ENCODE assay signal across 11 cellular contexts in the genomic region with DNA sequence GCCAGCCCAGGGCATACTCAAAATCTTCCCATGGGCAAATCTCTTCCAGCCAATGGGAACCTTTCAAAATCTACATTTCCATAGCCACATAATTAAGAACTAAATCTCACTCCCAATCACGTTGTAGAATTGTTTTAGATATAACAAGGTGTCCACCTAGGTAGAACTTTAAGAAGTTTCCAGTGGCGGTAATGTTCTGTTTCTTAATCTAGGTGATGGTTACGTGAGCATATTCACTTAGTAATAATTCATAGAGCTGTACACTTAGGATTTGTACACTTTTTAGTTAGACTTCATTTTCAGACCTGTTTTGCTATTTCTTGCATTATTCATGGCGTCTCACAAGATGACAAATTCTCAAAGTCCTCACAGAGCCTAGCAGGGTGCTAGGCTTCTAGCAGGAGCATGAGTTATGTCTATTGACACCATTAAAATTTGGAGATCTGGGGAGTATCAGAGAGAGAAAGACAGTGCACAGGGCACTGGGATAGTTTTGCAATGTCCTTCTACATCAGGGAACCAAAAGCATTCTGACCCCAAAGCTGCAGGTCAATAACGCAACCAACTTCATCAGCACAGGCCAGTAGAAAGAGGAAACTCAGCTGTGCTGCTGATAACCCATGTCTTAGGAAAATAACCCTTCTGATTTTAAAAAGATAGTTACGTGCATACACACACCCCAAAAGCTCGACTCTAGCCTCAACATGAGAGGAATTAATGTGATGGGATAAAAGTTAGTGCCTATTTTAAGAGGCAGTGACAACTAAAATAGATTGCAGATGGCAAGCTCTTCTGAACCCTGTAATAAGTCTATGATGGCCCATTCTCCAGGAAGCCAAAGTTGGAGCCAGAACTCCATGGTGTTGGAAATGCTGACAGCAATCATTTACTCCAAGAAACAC.
A peak's percentile ranks its signal among the peaks of the same experiment; 100 is the strongest.
DNase-seq lines count a peak whose midpoint lies in the region; ATAC-seq lines count a peak whose summit lies in the region.
"Had no signal": no experiment of that assay in that cellular context is flagged by ENCODE, and none has a peak within 500 bp of the region (broad histone marks: within the 10 kb centered on the region; RNA-seq: fewer than 3 reads in every experiment).

No MANE protein-coding gene starts in this region.

- no peak overlapping the region for H3K4me3 Mint-ChIP-seq in stimulated activated naive CD8-positive, alpha-beta T cell treated with anti-CD3 and anti-CD28 coated beads, Interleukin-15, amount 100 ng/mL, for 72 hours
- H3K4me3 Mint-ChIP-seq in activated naive CD8-positive, alpha-beta T cell treated with anti-CD3 and anti-CD28 coated beads, Interleukin-2, amount 50 U/mL, for 24 hours: no peak overlapping the region
- H3K4me3 Mint-ChIP-seq: T-cell had no signal

- no peak for ATAC-seq in stimulated activated naive CD8-positive, alpha-beta T cell treated with anti-CD3 and anti-CD28 coated beads, Interleukin-15, Interleukin-2, amounts not matched to agents 100 U/mL and 50 U/mL, for 24 hours
- no peak for ATAC-seq in stimulated activated naive CD8-positive, alpha-beta T cell treated with anti-CD3 and anti-CD28 coated beads, Interleukin-15, amount 100 ng/mL, for 72 hours
- ATAC-seq in activated naive CD8-positive, alpha-beta T cell treated with anti-CD3 and anti-CD28 coated beads, Interleukin-2, amount 50 U/mL, for 24 hours: no peak
- ATAC-seq in GM21723 (IDR thresholded peaks at IDR 0.05; ENCODE audit: unreplicated experiment): no peak

- H3K27me3 Mint-ChIP-seq in stimulated activated naive CD8-positive, alpha-beta T cell treated with anti-CD3 and anti-CD28 coated beads, Interleukin-15, amount 100 ng/mL, for 72 hours: no peaks in the 10 kb centered on the region
- H3K27me3 Mint-ChIP-seq in activated naive CD8-positive, alpha-beta T cell treated with anti-CD3 and anti-CD28 coated beads, Interleukin-2, amount 50 U/mL, for 24 hours: no peaks in the 10 kb centered on the region
- H3K27me3 Mint-ChIP-seq: T-cell had no signal

- no peak overlapping the region for H3K27ac Mint-ChIP-seq in stimulated activated naive CD8-positive, alpha-beta T cell treated with anti-CD3 and anti-CD28 coated beads, Interleukin-15, amount 100 ng/mL, for 72 hours
- H3K27ac Mint-ChIP-seq in activated naive CD8-positive, alpha-beta T cell treated with anti-CD3 and anti-CD28 coated beads, Interleukin-2, amount 50 U/mL, for 24 hours: peak overlapping the region; percentile 97
- H3K27ac Mint-ChIP-seq: T-cell had no signal

- peaks cover 68% of the 10 kb centered on the region for H3K4me1 Mint-ChIP-seq in stimulated activated naive CD8-positive, alpha-beta T cell treated with anti-CD3 and anti-CD28 coated beads, Interleukin-15, amount 100 ng/mL, for 72 hours
- H3K4me1 Mint-ChIP-seq in activated naive CD8-positive, alpha-beta T cell treated with anti-CD3 and anti-CD28 coated beads, Interleukin-2, amount 50 U/mL, for 24 hours: peaks cover 72% of the 10 kb centered on the region

- DNase-seq in stimulated activated naive CD8-positive, alpha-beta T cell treated with anti-CD3 and anti-CD28 coated beads, Interleukin-15, Interleukin-2, amounts not matched to agents 100 U/mL and 50 U/mL, for 24 hours: peak; percentile 2
- no peak for DNase-seq in stimulated activated naive CD8-positive, alpha-beta T cell treated with anti-CD3 and anti-CD28 coated beads, Interleukin-15, amount 100 ng/mL, for 72 hours
- DNase-seq in activated naive CD8-positive, alpha-beta T cell treated with anti-CD3 and anti-CD28 coated beads, Interleukin-2, amount 50 U/mL, for 24 hours: no peak
- peak; percentile 12 for DNase-seq in midbrain (lab: John Stamatoyannopoulos, UW)
- DNase-seq in HK-2 (ENCODE audit: unreplicated experiment): no peak
- no peak for DNase-seq in AG08396 (ENCODE audit: low spot score)
- DNase-seq in NCI-H748 (lab: John Stamatoyannopoulos, UW; ENCODE audit: unreplicated experiment): no peak
- DNase-seq: foreskin melanocyte, NCI-H524 had no signal

- H3K9me3 Mint-ChIP-seq in stimulated activated naive CD8-positive, alpha-beta T cell treated with anti-CD3 and anti-CD28 coated beads, Interleukin-15, amount 100 ng/mL, for 72 hours: peaks cover 0 to 7% of the 10 kb centered on the region in 2 donors
- H3K9me3 Mint-ChIP-seq in activated naive CD8-positive, alpha-beta T cell treated with anti-CD3 and anti-CD28 coated beads, Interleukin-2, amount 50 U/mL, for 24 hours: peaks cover 9% of the 10 kb centered on the region
- H3K9me3 Mint-ChIP-seq: T-cell had no signal

- peaks cover 19% of the 10 kb centered on the region for H3K36me3 Mint-ChIP-seq in activated naive CD8-positive, alpha-beta T cell treated with anti-CD3 and anti-CD28 coated beads, Interleukin-2, amount 50 U/mL, for 24 hours (ENCODE audit: low read depth)
- H3K36me3 Mint-ChIP-seq: T-cell had no signal

Comparison
In these comparisons a context has a peak if more than half of its experiments do, and no peak if none do; other contexts are left out.
1. DNase-seq: peak in stimulated activated naive CD8-positive, alpha-beta T cell treated with anti-CD3 and anti-CD28 coated beads, Interleukin-15, Interleukin-2, amounts not matched to agents 100 U/mL and 50 U/mL, for 24 hours (single experiment) and midbrain (single experiment); none in stimulated activated naive CD8-positive, alpha-beta T cell treated with anti-CD3 and anti-CD28 coated beads, Interleukin-15, amount 100 ng/mL, for 72 hours (0 of 2), activated naive CD8-positive, alpha-beta T cell treated with anti-CD3 and anti-CD28 coated beads, Interleukin-2, amount 50 U/mL, for 24 hours (single experiment), HK-2 (single experiment), AG08396 (single experiment) and NCI-H748 (single experiment).